10 cellular contexts compared by ENCODE assay signal in genomic region chr1:201461193-201461657, GRCh38. TPM values are rescaled to one million over a fixed set of nuclear protein-coding genes. Genes with fewer than 3 reads are reported as not detected.
DNase-seq lines count a peak whose midpoint lies in the region; ATAC-seq and TF ChIP-seq lines count a peak whose summit lies in the region.
"Had no signal": no experiment of that assay in that cellular context is flagged by ENCODE, and none has a peak within 500 bp of the region (broad histone marks: within the 10 kb centered on the region; RNA-seq: fewer than 3 reads in every experiment).

No MANE protein-coding gene starts in this region.

- H3K9me3 ChIP-seq in BLaER1 treated with 17β-estradiol and CSF1 and Interleukin-3, amounts not matched to agents 10 nM and 100 nM (replicated peaks in 1 of 11): no peaks in the 10 kb centered on the region
- H3K9me3 ChIP-seq in Peyer's patch: no peaks in the 10 kb centered on the region
- no peaks in the 10 kb centered on the region for H3K9me3 ChIP-seq in esophagus squamous epithelium

- H4K20me1 ChIP-seq in BLaER1 treated with 17β-estradiol and CSF1 and Interleukin-3, amounts not matched to agents 10 nM and 100 nM: peaks cover 7 to 49% (median 21%) of the 10 kb centered on the region in 11 experiments; a peak in 19 of 22 replicates

- H3K27ac ChIP-seq in BLaER1 treated with 17β-estradiol and CSF1 and Interleukin-3, amounts not matched to agents 10 nM and 100 nM: peak overlapping the region in 3 of 11 experiments; percentile 3 to 31 (median 14); a peak in 1 of 22 replicates
- H3K27ac ChIP-seq in Peyer's patch (peak overlapping the region in 3 of 4 donors; percentile 52 to 69 (median 66)), esophagus squamous epithelium (peak overlapping the region; percentile 93 to 98 (median 94))

- POLR2A ChIA-PET in activated CD4-positive, alpha-beta T cell treated with anti-CD3 and anti-CD28 coated beads for 36 hours (lab: Charles Lee): no interaction called here

- H3K4me2 ChIP-seq in BLaER1 treated with 17β-estradiol and CSF1 and Interleukin-3, amounts not matched to agents 10 nM and 100 nM: peak overlapping the region in 10 of 11 experiments; percentile 2 to 87 (median 64); a peak in 12 of 22 replicates

- H3K9me3 Mint-ChIP-seq in osteocyte (ENCODE audit: unreplicated experiment): no peaks in the 10 kb centered on the region
- no peaks in the 10 kb centered on the region for H3K9me3 Mint-ChIP-seq in activated CD4-positive, alpha-beta T cell treated with anti-CD3 and anti-CD28 coated beads for 36 hours (ENCODE audit: low read depth)

- intact Hi-C loops in esophagus squamous epithelium (cut with DNase I): no loop called here
- intact Hi-C loops in activated CD4-positive, alpha-beta T cell treated with anti-CD3 and anti-CD28 coated beads for 36 hours (cut with DNase I, micrococcal nuclease): no loop called here

- peaks cover 20 to 26% (median 25%) of the 10 kb centered on the region in 11 experiments for H3K36me3 ChIP-seq in BLaER1 treated with 17β-estradiol and CSF1 and Interleukin-3, amounts not matched to agents 10 nM and 100 nM
- H3K36me3 ChIP-seq in Peyer's patch (no peaks in the 10 kb centered on the region), esophagus squamous epithelium (peaks cover 8 to 21% (median 15%) of the 10 kb centered on the region in 3 donors)

- DNase-seq in Peyer's patch: no peak
- DNase-seq in esophagus squamous epithelium (lab: John Stamatoyannopoulos, UW): no peak
- DNase-seq in osteocyte (ENCODE audit: extremely low spot score, unreplicated experiment): no peak
- no peak for DNase-seq in NCI-H69 (lab: John Stamatoyannopoulos, UW)
- no peak for DNase-seq in stimulated activated CD4-positive, alpha-beta T cell treated with anti-CD3 and anti-CD28 coated beads, Interleukin-12 subunit alpha, Interleukin-12 subunit beta, amount 100 ng/mL, for 4 hours
- no peak for DNase-seq in activated CD4-positive, alpha-beta T cell treated with anti-CD3 and anti-CD28 coated beads for 36 hours
- DNase-seq: NCI-H187 had no signal

- no peak for ATAC-seq in activated CD4-positive, CD25-positive, alpha-beta regulatory T cell treated with anti-CD3 and anti-CD28 coated beads, Interleukin-2, amount 50 U/mL, for 24 hours
- ATAC-seq in activated CD4-positive, alpha-beta T cell treated with anti-CD3 and anti-CD28 coated beads for 36 hours: no peak
- ATAC-seq: GM12878 had no signal

- no peak overlapping the region for H3K4me3 ChIP-seq in BLaER1 treated with 17β-estradiol and CSF1 and Interleukin-3, amounts not matched to agents 10 nM and 100 nM
- H3K4me3 ChIP-seq in Peyer's patch (no peak overlapping the region), esophagus squamous epithelium (peak overlapping the region in 2 of 4 donors; percentile 1 to 3)
- H3K4me3 ChIP-seq: GM12878 had no signal

- H3K27me3 Mint-ChIP-seq in osteocyte (ENCODE audit: unreplicated experiment): no peaks in the 10 kb centered on the region
- peaks cover 5% of the 10 kb centered on the region for H3K27me3 Mint-ChIP-seq in activated CD4-positive, alpha-beta T cell treated with anti-CD3 and anti-CD28 coated beads for 36 hours

- H3K4me1 ChIP-seq in BLaER1 treated with 17β-estradiol and CSF1 and Interleukin-3, amounts not matched to agents 10 nM and 100 nM: peaks cover 64 to 90% (median 75%) of the 10 kb centered on the region in 10 experiments
- H3K4me1 ChIP-seq in Peyer's patch (peaks cover 0 to 17% (median 0%) of the 10 kb centered on the region in 4 donors), esophagus squamous epithelium (peaks cover 52 to 85% (median 76%) of the 10 kb centered on the region in 3 donors)

- peaks cover 57% of the 10 kb centered on the region for H3K4me1 Mint-ChIP-seq in osteocyte (ENCODE audit: unreplicated experiment)
- H3K4me1 Mint-ChIP-seq in activated CD4-positive, alpha-beta T cell treated with anti-CD3 and anti-CD28 coated beads for 36 hours: no peaks in the 10 kb centered on the region

- TF ChIP-seq CTCF in Peyer's patch (IDR thresholded peaks at IDR 0.05) (no peak), esophagus squamous epithelium (IDR thresholded peaks at IDR 0.05) (no peak), osteocyte (IDR thresholded peaks at IDR 0.05) (no peak)

- 47 to 54% methylated on average over 5 of the region's 5 CpGs for WGBS in esophagus squamous epithelium, 2 donors

- H3K27ac Mint-ChIP-seq in osteocyte (ENCODE audit: unreplicated experiment): peak overlapping the region; percentile 93
- H3K27ac Mint-ChIP-seq in activated CD4-positive, alpha-beta T cell treated with anti-CD3 and anti-CD28 coated beads for 36 hours: no peak overlapping the region

- TF ChIP-seq POLR2A in Peyer's patch (IDR thresholded peaks at IDR 0.05) (no peak), esophagus squamous epithelium (IDR thresholded peaks at IDR 0.05) (peak in 1 of 4 donors; percentile 25)

- CTCF ChIA-PET in activated CD4-positive, alpha-beta T cell treated with anti-CD3 and anti-CD28 coated beads for 36 hours (lab: Charles Lee): interaction anchor here (0.9 to 1.3 kb wide), 2 partner anchors 13 kb away, joined by 3 to 6 read pairs; no protein-coding TSS in a partner anchor

- peaks cover 16% of the 10 kb centered on the region for H3K36me3 Mint-ChIP-seq in osteocyte (ENCODE audit: unreplicated experiment)
- H3K36me3 Mint-ChIP-seq in activated CD4-positive, alpha-beta T cell treated with anti-CD3 and anti-CD28 coated beads for 36 hours (ENCODE audit: low read depth): no peaks in the 10 kb centered on the region

- no peaks in the 10 kb centered on the region for H3K27me3 ChIP-seq in BLaER1 treated with 17β-estradiol and CSF1 and Interleukin-3, amounts not matched to agents 10 nM and 100 nM
- H3K27me3 ChIP-seq in Peyer's patch (no peaks in the 10 kb centered on the region), esophagus squamous epithelium (no peaks in the 10 kb centered on the region)

- no peak overlapping the region for H3K4me3 Mint-ChIP-seq in osteocyte (ENCODE audit: unreplicated experiment)
- no peak overlapping the region for H3K4me3 Mint-ChIP-seq in activated CD4-positive, alpha-beta T cell treated with anti-CD3 and anti-CD28 coated beads for 36 hours

- H3K9ac ChIP-seq in BLaER1 treated with 17β-estradiol and CSF1 and Interleukin-3, amounts not matched to agents 10 nM and 100 nM: no peak overlapping the region

RNA-seq across cellular contexts. Expression of gene PHLDA3, which starts 7.8 kb away (rescaled TPM):
- total RNA-seq in Peyer's patch (10 to 100 TPM in 1 of 4 donors, 1 to 10 TPM in 3; 4.4 to 43.7 (median 5.2) TPM), esophagus squamous epithelium (10 to 100 TPM; 60.9 to 87.9 (median 75.1) TPM), osteocyte (50.6 and 55.5 TPM in 2 replicates)
- total RNA-seq in activated CD4-positive, alpha-beta T cell treated with anti-CD3 and anti-CD28 coated beads for 36 hours: 1 to 10 TPM; 2.2 to 3.5 TPM

RNA-seq across cellular contexts. Expression of gene TNNI1, which starts 39.7 kb away (rescaled TPM):
- under 1 TPM in 1 of 4 donors, not detected in 3; 0.13 TPM for total RNA-seq in Peyer's patch
- not detected for total RNA-seq in esophagus squamous epithelium
- 0.43 TPM in 1 of 2 replicates, not detected in the other for total RNA-seq in osteocyte
- not detected for total RNA-seq in activated CD4-positive, alpha-beta T cell treated with anti-CD3 and anti-CD28 coated beads for 36 hours
- total RNA-seq: GM12878 had no signal

RNA-seq across cellular contexts. Expression of gene CSRP1, which starts 45.7 kb away (rescaled TPM):
- total RNA-seq in Peyer's patch (100 to 1,000 TPM; 139 to 306 (median 160) TPM), esophagus squamous epithelium (1,000 to 10,000 TPM in 1 of 4 donors, 100 to 1,000 TPM in 3; 243 to 1,044 (median 363) TPM), osteocyte (0.56 and 1.6 TPM in 2 replicates)
- 10 to 100 TPM; 49.2 to 50.7 TPM for total RNA-seq in activated CD4-positive, alpha-beta T cell treated with anti-CD3 and anti-CD28 coated beads for 36 hours

Comparison
In these comparisons a context has a peak if more than half of its experiments do, and no peak if none do; other contexts are left out.
1. RNA of gene CSRP1, which starts 45.7 kb away (total RNA-seq): 243 to 1,044 TPM in esophagus squamous epithelium, 139 to 306 TPM in Peyer's patch and 49.2 to 50.7 TPM in activated CD4-positive, alpha-beta T cell treated with anti-CD3 and anti-CD28 coated beads for 36 hours; 0.56 to 1.6 TPM in osteocyte; every median in the first group is over 10 times any median in the second.